In the genomic region with DNA sequence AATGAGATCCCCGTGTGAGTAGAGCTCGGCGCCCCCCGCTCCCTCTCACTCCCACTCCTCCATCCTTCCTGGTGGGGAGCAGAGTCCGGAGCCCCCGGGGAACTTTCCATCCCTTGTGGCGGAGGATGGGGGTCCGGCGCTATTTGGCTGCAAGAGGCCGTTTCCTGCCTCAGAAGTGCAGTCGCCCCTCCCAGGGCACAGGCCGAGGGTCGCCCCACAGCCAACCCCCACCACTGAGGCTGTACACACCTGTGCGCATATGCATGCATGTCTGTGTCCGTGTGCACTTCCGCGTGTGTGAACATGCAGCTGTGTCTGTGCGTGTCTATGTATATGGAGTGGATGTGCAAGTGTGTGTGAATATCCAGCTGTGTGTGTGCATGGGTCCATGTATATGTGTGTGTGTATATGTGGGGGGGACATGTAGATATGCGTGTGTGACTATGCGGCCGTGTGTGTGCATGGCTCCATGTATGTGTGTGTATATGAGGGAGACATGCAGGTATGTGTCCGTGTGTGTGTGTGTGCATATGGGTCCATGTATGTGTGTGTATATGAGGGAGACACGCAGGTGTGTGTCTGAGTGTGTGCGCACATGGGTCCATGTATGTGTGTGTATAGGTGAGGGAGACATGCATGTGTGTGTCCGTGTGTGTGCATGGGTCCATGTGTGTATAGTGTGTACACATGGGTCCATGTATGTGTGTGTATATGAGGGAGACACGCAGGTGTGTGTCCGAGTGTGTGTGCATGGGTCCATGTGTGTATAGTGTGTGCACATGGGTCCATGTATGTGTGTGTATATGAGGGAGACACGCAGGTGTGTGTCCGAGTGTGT, we compare ENCODE assay signal across 29 cellular contexts. TPM values are rescaled to one million over a fixed set of nuclear protein-coding genes. Genes with fewer than 3 reads are reported as not detected.
"Had no signal": no experiment of that assay in that cellular context is flagged by ENCODE, and none has a peak within 500 bp of the region (broad histone marks: within the 10 kb centered on the region; RNA-seq: fewer than 3 reads in every experiment).

No MANE protein-coding gene starts in this region.

- DNase-seq: activated CD4-positive, alpha-beta T cell treated with anti-CD3 and anti-CD28 coated beads for 1 hour; activated CD4-positive, alpha-beta T cell treated with anti-CD3 and anti-CD28 coated beads, Interleukin-2, amount 50 U/mL, for 1 hour; activated CD8-positive, alpha-beta T cell treated with anti-CD3 and anti-CD28 coated beads, Interleukin-2, amount 10 ng/mL, durations not matched to agents 7 days and 5 days; activated gamma-delta T cell treated with Interleukin-2 at 50 U/mL for 16 hours; activated T-cell treated with anti-CD3 and anti-CD28 coated beads, Interleukin-2, amount 50 U/mL, for 1 hour; aorta; brain microvascular endothelial cell; central memory CD4-positive, alpha-beta T cell; dermis blood vessel endothelial cell; effector CD8-positive, alpha-beta T cell; gastrocnemius medialis; left ventricle myocardium superior; mammary epithelial cell; stimulated activated CD4-positive, alpha-beta T cell treated with anti-CD3 and anti-CD28 coated beads, Interleukin-12 subunit alpha, Interleukin-12 subunit beta, amount 100 ng/mL, for 4 hours; stimulated activated CD4-positive, alpha-beta T cell treated with anti-CD3 and anti-CD28 coated beads, Interleukin-4, amount 100 ng/mL, for 4 hours; stimulated activated naive CD8-positive, alpha-beta T cell treated with anti-CD3 and anti-CD28 coated beads, Interleukin-15, Interleukin-2, amounts not matched to agents 100 U/mL and 50 U/mL, for 24 hours; T-helper 1 cell; WERI-Rb-1 had no signal

- FAIRE-seq: endothelial cell of umbilical vein, islet of Langerhans, TTC549 had no signal

- H3K27ac Mint-ChIP-seq: activated CD8-positive, alpha-beta T cell treated with anti-CD3 and anti-CD28 coated beads, Interleukin-2, amount 10 ng/mL, durations not matched to agents 7 days and 5 days; activated naive CD4-positive, alpha-beta T cell treated with anti-CD3 and anti-CD28 coated beads, Interleukin-2, amount 50 U/mL, for 72 hours; mesothelial cell of epicardium; natural killer cell treated with Interleukin-12 subunit alpha and Interleukin-12 subunit beta and Interleukin-15 and Interleukin-18, amount 100 ng/mL, for 72 hours had no signal

- H3K27me3 ChIP-seq: brain microvascular endothelial cell, gastrocnemius medialis had no signal

- H3K9me3 Mint-ChIP-seq: activated naive CD4-positive, alpha-beta T cell treated with anti-CD3 and anti-CD28 coated beads, Interleukin-2, amount 50 U/mL, for 72 hours; mesothelial cell of epicardium; natural killer cell treated with Interleukin-12 subunit alpha and Interleukin-12 subunit beta and Interleukin-15 and Interleukin-18, amount 100 ng/mL, for 72 hours had no signal

- H3K4me1 ChIP-seq: gastrocnemius medialis, parathyroid adenoma had no signal

- H3K9me3 ChIP-seq: gastrocnemius medialis had no signal

- H3K4me1 Mint-ChIP-seq: mesothelial cell of epicardium had no signal

- H3K27ac ChIP-seq: brain microvascular endothelial cell, gastrocnemius medialis, parathyroid adenoma, WERI-Rb-1 had no signal

- H3K4me3 Mint-ChIP-seq: activated CD8-positive, alpha-beta T cell treated with anti-CD3 and anti-CD28 coated beads, Interleukin-2, amount 10 ng/mL, durations not matched to agents 7 days and 5 days; mesothelial cell of epicardium; natural killer cell treated with Interleukin-12 subunit alpha and Interleukin-12 subunit beta and Interleukin-15 and Interleukin-18, amount 100 ng/mL, for 72 hours had no signal

- H3K4me3 ChIP-seq: gastrocnemius medialis had no signal

- H3K36me3 ChIP-seq: gastrocnemius medialis had no signal

- H3K36me3 Mint-ChIP-seq: activated naive CD4-positive, alpha-beta T cell treated with anti-CD3 and anti-CD28 coated beads, Interleukin-2, amount 50 U/mL, for 72 hours; natural killer cell treated with Interleukin-12 subunit alpha and Interleukin-12 subunit beta and Interleukin-15 and Interleukin-18, amount 100 ng/mL, for 72 hours had no signal

- H3K27me3 Mint-ChIP-seq: natural killer cell treated with Interleukin-12 subunit alpha and Interleukin-12 subunit beta and Interleukin-15 and Interleukin-18, amount 100 ng/mL, for 72 hours had no signal

RNA-seq across cellular contexts. Expression of gene RNF223, which starts 21.9 kb away (rescaled TPM):
- total RNA-seq: activated CD8-positive, alpha-beta T cell treated with anti-CD3 and anti-CD28 coated beads, Interleukin-2, amount 10 ng/mL, durations not matched to agents 7 days and 5 days; activated naive CD4-positive, alpha-beta T cell treated with anti-CD3 and anti-CD28 coated beads, Interleukin-2, amount 50 U/mL, for 72 hours; aorta; dermis blood vessel endothelial cell; endothelial cell of umbilical vein; gastrocnemius medialis; left ventricle myocardium superior; natural killer cell treated with Interleukin-12 subunit alpha and Interleukin-12 subunit beta and Interleukin-15 and Interleukin-18, amount 100 ng/mL, for 72 hours; pulmonary artery endothelial cell; right cardiac atrium; skeletal muscle tissue; subcutaneous adipose tissue had no signal

RNA-seq across cellular contexts. Expression of gene HES4, which starts 52.3 kb away (rescaled TPM):
- total RNA-seq: natural killer cell treated with Interleukin-12 subunit alpha and Interleukin-12 subunit beta and Interleukin-15 and Interleukin-18, amount 100 ng/mL, for 72 hours had no signal
